ENCODE assay signal across 2 cellular contexts in genomic region chr17:73247728-73248127, GRCh38.
TF ChIP-seq lines count a peak whose summit lies in the region.

No MANE protein-coding gene starts in this region.

TF ChIP-seq in SK-N-SH treated with all-trans-retinoic acid at 6 μM for 48 hours, 23 proteins besides CTCF, POLR2A, EP300 and RAD21 (continued from another document):
- TF ChIP-seq TSHZ2 (CRISPR knock-in tag; IDR thresholded peaks at IDR 0.05) (no peak), POU6F1 (CRISPR knock-in tag; IDR thresholded peaks at IDR 0.05; ENCODE audit: borderline replicate concordance, low read depth) (no peak), CSDC2 (CRISPR knock-in tag; IDR thresholded peaks at IDR 0.05) (no peak)

TF ChIP-seq in WTC11, 78 proteins besides CTCF, POLR2A, EP300 and RAD21 (continued from another document):
- TF ChIP-seq ZNF423 (CRISPR knock-in tag; IDR thresholded peaks at IDR 0.05) (no peak), ZBTB43 (CRISPR knock-in tag; IDR thresholded peaks at IDR 0.05) (no peak), PRDM15 (CRISPR knock-in tag; IDR thresholded peaks at IDR 0.05) (no peak), ZNF532 (CRISPR knock-in tag; IDR thresholded peaks at IDR 0.05; ENCODE audit: borderline replicate concordance) (no peak), HMGA2 (CRISPR knock-in tag; IDR thresholded peaks at IDR 0.05) (no peak), CREM (CRISPR knock-in tag; IDR thresholded peaks at IDR 0.05) (no peak), ZNF219 (CRISPR knock-in tag; IDR thresholded peaks at IDR 0.05; ENCODE audit: borderline replicate concordance) (no peak), NR3C1 (CRISPR knock-in tag; conservative IDR thresholded peaks at IDR 0.05; ENCODE audit: low read depth) (no peak)
